1 cellular context compared by ENCODE assay signal in genomic region chr4:73068496-73069337, GRCh38.
TF ChIP-seq lines count a peak whose summit lies in the region.

No MANE protein-coding gene starts in this region.

TF ChIP-seq in GM23338, 12 proteins besides CTCF, POLR2A, EP300 and RAD21 (continued from another document):
- TF ChIP-seq, protein P1, sequence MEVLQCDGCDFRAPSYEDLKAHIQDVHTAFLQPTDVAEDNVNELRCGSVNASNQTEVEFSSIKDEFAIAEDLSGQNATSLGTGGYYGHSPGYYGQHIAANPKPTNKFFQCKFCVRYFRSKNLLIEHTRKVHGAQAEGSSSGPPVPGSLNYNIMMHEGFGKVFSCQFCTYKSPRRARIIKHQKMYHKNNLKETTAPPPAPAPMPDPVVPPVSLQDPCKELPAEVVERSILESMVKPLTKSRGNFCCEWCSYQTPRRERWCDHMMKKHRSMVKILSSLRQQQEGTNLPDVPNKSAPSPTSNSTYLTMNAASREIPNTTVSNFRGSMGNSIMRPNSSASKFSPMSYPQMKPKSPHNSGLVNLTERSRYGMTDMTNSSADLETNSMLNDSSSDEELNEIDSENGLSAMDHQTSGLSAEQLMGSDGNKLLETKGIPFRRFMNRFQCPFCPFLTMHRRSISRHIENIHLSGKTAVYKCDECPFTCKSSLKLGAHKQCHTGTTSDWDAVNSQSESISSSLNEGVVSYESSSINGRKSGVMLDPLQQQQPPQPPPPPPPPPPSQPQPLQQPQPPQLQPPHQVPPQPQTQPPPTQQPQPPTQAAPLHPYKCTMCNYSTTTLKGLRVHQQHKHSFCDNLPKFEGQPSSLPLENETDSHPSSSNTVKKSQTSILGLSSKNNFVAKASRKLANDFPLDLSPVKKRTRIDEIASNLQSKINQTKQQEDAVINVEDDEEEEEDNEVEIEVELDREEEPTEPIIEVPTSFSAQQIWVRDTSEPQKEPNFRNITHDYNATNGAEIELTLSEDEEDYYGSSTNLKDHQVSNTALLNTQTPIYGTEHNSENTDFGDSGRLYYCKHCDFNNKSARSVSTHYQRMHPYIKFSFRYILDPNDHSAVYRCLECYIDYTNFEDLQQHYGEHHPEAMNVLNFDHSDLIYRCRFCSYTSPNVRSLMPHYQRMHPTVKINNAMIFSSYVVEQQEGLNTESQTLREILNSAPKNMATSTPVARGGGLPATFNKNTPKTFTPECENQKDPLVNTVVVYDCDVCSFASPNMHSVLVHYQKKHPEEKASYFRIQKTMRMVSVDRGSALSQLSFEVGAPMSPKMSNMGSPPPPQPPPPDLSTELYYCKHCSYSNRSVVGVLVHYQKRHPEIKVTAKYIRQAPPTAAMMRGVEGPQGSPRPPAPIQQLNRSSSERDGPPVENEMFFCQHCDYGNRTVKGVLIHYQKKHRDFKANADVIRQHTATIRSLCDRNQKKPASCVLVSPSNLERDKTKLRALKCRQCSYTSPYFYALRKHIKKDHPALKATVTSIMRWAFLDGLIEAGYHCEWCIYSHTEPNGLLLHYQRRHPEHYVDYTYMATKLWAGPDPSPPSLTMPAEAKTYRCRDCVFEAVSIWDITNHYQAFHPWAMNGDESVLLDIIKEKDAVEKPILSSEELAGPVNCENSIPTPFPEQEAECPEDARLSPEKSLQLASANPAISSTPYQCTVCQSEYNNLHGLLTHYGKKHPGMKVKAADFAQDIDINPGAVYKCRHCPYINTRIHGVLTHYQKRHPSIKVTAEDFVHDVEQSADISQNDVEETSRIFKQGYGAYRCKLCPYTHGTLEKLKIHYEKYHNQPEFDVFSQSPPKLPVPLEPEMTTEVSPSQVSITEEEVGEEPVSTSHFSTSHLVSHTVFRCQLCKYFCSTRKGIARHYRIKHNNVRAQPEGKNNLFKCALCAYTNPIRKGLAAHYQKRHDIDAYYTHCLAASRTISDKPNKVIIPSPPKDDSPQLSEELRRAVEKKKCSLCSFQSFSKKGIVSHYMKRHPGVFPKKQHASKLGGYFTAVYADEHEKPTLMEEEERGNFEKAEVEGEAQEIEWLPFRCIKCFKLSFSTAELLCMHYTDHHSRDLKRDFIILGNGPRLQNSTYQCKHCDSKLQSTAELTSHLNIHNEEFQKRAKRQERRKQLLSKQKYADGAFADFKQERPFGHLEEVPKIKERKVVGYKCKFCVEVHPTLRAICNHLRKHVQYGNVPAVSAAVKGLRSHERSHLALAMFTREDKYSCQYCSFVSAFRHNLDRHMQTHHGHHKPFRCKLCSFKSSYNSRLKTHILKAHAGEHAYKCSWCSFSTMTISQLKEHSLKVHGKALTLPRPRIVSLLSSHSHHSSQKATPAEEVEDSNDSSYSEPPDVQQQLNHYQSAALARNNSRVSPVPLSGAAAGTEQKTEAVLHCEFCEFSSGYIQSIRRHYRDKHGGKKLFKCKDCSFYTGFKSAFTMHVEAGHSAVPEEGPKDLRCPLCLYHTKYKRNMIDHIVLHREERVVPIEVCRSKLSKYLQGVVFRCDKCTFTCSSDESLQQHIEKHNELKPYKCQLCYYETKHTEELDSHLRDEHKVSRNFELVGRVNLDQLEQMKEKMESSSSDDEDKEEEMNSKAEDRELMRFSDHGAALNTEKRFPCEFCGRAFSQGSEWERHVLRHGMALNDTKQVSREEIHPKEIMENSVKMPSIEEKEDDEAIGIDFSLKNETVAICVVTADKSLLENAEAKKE (CRISPR knock-in tag; IDR thresholded peaks at IDR 0.05): no peak
TF ChIP-seq in GM23338: peak in this region for 0.
